In genomic region chr5:150486402-150487198, GRCh38 we compare ENCODE assay signal across 8 cellular contexts. TPM values are rescaled to one million over a fixed set of nuclear protein-coding genes. Genes with fewer than 3 reads are reported as not detected.
DNase-seq lines count a peak whose midpoint lies in the region; ATAC-seq and TF ChIP-seq lines count a peak whose summit lies in the region.

No MANE protein-coding gene starts in this region.

- H3K4me3 ChIP-seq in SK-N-MC: peak overlapping the region; percentile 96
- peak overlapping the region; percentile 81 to 93 for H3K4me3 ChIP-seq in right atrium auricular region
- peak overlapping the region; percentile 94 to 98 for H3K4me3 ChIP-seq in prostate gland

- H3K9ac ChIP-seq in SK-N-MC (ENCODE audit: insufficient read length): peak overlapping the region; percentile 96

- intact Hi-C loops in Calu3 (cut with micrococcal nuclease; ENCODE audit: unreplicated experiment) (loop anchor here (5.0 kb wide), 1 partner anchor 36 kb away; no protein-coding TSS in a partner anchor), prostate gland (cut with DNase I) (loop anchor here (5.0 kb wide), 1 partner anchor 36 kb away; no protein-coding TSS in a partner anchor)

- peaks cover 48% of the 10 kb centered on the region for H3K4me1 Mint-ChIP-seq in Calu3 (ENCODE audit: low read depth, unreplicated experiment)

- peak overlapping the region; percentile 32 for H3K27ac Mint-ChIP-seq in Calu3 (ENCODE audit: unreplicated experiment)

- peak overlapping the region; percentile 61 for H3K4me3 Mint-ChIP-seq in Calu3 (ENCODE audit: low read depth, unreplicated experiment)

- under 1% methylated on average over 57 of the region's 60 CpGs for WGBS in prostate gland

- no peaks in the 10 kb centered on the region for H3K36me3 ChIP-seq in SK-N-MC (ENCODE audit: insufficient read depth, low read length)
- no peaks in the 10 kb centered on the region for H3K36me3 ChIP-seq in right atrium auricular region
- no peaks in the 10 kb centered on the region for H3K36me3 ChIP-seq in prostate gland

- DNase-seq in Calu3: peak; percentile 89
- no peak for DNase-seq in SK-N-MC (ENCODE audit: low read depth, low spot score)
- DNase-seq in amygdala (lab: John Stamatoyannopoulos, UW): peak in 30 of 56 donors; percentile 28 to 75 (median 58)
- DNase-seq in right atrium auricular region (ENCODE audit: low spot score): no peak
- DNase-seq in prostate gland (ENCODE audit: low spot score): peak; percentile 73
- no peak for DNase-seq in GF-D8 (lab: John Stamatoyannopoulos, UW)

- CTCF ChIA-PET in Calu3 (lab: Charles Lee): interaction anchor here (1.4 to 2.0 kb wide), 3 partner anchors 13 to 58 kb away, joined by 4 to 12 read pairs (median 7); no protein-coding TSS in a partner anchor

- peaks cover 0 to 58% of the 10 kb centered on the region in 2 donors for H3K4me1 ChIP-seq in right atrium auricular region
- peaks cover 17% of the 10 kb centered on the region for H3K4me1 ChIP-seq in prostate gland (replicated peaks)

- H3K27me3 ChIP-seq in right atrium auricular region (no peaks in the 10 kb centered on the region), prostate gland (replicated peaks; ENCODE audit: insufficient read depth) (no peaks in the 10 kb centered on the region)

- no peaks in the 10 kb centered on the region for H3K27me3 Mint-ChIP-seq in Calu3 (ENCODE audit: unreplicated experiment)

- H3K9me3 ChIP-seq in SK-N-MC (ENCODE audit: low read depth, low read length): no peaks in the 10 kb centered on the region
- no peaks in the 10 kb centered on the region for H3K9me3 ChIP-seq in right atrium auricular region
- H3K9me3 ChIP-seq in prostate gland: no peaks in the 10 kb centered on the region

- peak; percentile 30 for ATAC-seq in HG02759 (IDR thresholded peaks at IDR 0.05; ENCODE audit: unreplicated experiment)
- no peak for ATAC-seq in HG02763 (IDR thresholded peaks at IDR 0.05; ENCODE audit: unreplicated experiment)

- H3K36me3 Mint-ChIP-seq in Calu3 (ENCODE audit: insufficient read depth, unreplicated experiment): peaks cover 29% of the 10 kb centered on the region

- H3K27ac ChIP-seq in SK-N-MC (peak overlapping the region; percentile 31; the same call in 1 of the 2 replicates), right atrium auricular region (peak overlapping the region; percentile 88 to 97), prostate gland (peak overlapping the region; percentile 92 to 93)

- TF ChIP-seq CTCF in Calu3 (IDR thresholded peaks at IDR 0.05; ENCODE audit: unreplicated experiment) (no peak), right atrium auricular region (IDR thresholded peaks at IDR 0.05) (no peak), prostate gland (IDR thresholded peaks at IDR 0.05) (peak in 1 of 4 experiments; percentile 21)

- no peaks in the 10 kb centered on the region for H3K9me3 Mint-ChIP-seq in Calu3 (ENCODE audit: low read depth, unreplicated experiment)

- BruUV-seq in Calu3 (replicated peaks; lab: Mats Ljungman, UMichigan): no TSS peak

- TF ChIP-seq POLR2A in prostate gland (IDR thresholded peaks at IDR 0.05): no peak

RNA-seq across cellular contexts. Expression of gene NDST1, which starts 21.3 kb away (rescaled TPM):
- total RNA-seq in Calu3 (2022): 62.5 and 72.6 TPM in 2 replicates
- total RNA-seq in right atrium auricular region: 10 to 100 TPM; 81.4 to 91.8 TPM
- 100 to 1,000 TPM in 1 of 2 donors, 10 to 100 TPM in 1; 65.8 to 175 TPM for total RNA-seq in prostate gland

RNA-seq across cellular contexts. Expression of gene RPS14, which starts 37.1 kb away (rescaled TPM):
- total RNA-seq in Calu3 (2022) (2,194 and 2,330 TPM in 2 replicates), right atrium auricular region (1,000 to 10,000 TPM; 1,334 to 2,461 TPM), prostate gland (1,000 to 10,000 TPM; 1,708 to 3,672 TPM)

Comparison
In these comparisons a context has a peak if more than half of its experiments do, and no peak if none do; other contexts are left out.
1. DNase-seq: peak in Calu3 (single experiment), amygdala (30 of 56) and prostate gland (single experiment); none in SK-N-MC (single experiment), right atrium auricular region (single experiment) and GF-D8 (single experiment).
2. H3K27ac ChIP-seq: peak in every context shown above with its lines; median percentile 92 in right atrium auricular region; 92 in prostate gland; 31 in SK-N-MC.
3. Peak in every context shown above with its lines, with median percentiles within 50 percentile points of each other: H3K4me3 ChIP-seq.